1 cellular context compared by ENCODE assay signal in the genomic region with DNA sequence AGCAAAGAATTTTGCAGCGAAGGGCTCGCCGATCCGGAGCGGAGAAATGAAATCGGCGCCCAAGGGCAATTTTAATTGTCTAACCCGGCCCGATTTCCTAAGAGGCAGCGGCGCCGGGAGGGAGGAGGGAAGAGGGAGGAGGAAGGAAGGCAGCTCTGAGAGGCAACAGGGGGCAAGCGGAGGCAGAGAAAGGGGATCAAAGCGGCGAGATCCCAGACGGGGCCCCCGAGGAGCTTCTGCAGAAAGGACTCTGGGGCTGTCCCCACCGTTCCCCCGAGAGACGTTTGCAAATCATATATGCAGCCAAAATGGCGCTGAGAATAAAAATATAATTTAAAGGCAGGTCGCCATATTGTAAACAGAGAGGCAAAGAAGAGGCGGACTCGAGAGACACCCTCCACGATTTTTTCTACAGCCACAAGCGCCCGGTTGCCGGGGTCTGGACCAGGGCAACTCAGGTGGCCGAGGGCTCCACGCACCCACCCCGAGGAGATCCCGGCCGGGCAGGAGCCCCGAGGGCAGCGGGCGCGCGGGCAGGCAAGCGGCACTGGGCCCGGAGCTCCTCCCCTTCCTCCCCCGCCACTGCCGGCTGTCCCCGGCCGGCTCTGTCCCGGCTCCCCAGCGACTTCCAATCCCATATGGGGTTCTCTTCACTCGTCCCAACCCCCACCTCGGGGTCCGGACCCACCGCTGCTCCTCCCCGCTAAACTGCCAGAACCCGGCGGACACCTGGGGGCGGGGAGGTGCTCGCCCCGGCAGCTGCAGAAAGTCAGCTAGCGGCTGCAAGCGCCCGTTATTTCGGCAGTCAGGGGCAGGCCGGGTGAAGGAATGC.
TF ChIP-seq lines count a peak whose summit lies in the region.

No MANE protein-coding gene starts in this region.

TF ChIP-seq in HepG2, 621 proteins besides CTCF, POLR2A, EP300 and RAD21 (continues in another document):
- TF ChIP-seq ZNF709 (CRISPR knock-in tag; IDR thresholded peaks at IDR 0.05) = no peak
- no peak for TF ChIP-seq SAFB2 (CRISPR knock-in tag; IDR thresholded peaks at IDR 0.05; ENCODE audit: borderline replicate concordance, low read depth)
- TF ChIP-seq, protein P1, sequence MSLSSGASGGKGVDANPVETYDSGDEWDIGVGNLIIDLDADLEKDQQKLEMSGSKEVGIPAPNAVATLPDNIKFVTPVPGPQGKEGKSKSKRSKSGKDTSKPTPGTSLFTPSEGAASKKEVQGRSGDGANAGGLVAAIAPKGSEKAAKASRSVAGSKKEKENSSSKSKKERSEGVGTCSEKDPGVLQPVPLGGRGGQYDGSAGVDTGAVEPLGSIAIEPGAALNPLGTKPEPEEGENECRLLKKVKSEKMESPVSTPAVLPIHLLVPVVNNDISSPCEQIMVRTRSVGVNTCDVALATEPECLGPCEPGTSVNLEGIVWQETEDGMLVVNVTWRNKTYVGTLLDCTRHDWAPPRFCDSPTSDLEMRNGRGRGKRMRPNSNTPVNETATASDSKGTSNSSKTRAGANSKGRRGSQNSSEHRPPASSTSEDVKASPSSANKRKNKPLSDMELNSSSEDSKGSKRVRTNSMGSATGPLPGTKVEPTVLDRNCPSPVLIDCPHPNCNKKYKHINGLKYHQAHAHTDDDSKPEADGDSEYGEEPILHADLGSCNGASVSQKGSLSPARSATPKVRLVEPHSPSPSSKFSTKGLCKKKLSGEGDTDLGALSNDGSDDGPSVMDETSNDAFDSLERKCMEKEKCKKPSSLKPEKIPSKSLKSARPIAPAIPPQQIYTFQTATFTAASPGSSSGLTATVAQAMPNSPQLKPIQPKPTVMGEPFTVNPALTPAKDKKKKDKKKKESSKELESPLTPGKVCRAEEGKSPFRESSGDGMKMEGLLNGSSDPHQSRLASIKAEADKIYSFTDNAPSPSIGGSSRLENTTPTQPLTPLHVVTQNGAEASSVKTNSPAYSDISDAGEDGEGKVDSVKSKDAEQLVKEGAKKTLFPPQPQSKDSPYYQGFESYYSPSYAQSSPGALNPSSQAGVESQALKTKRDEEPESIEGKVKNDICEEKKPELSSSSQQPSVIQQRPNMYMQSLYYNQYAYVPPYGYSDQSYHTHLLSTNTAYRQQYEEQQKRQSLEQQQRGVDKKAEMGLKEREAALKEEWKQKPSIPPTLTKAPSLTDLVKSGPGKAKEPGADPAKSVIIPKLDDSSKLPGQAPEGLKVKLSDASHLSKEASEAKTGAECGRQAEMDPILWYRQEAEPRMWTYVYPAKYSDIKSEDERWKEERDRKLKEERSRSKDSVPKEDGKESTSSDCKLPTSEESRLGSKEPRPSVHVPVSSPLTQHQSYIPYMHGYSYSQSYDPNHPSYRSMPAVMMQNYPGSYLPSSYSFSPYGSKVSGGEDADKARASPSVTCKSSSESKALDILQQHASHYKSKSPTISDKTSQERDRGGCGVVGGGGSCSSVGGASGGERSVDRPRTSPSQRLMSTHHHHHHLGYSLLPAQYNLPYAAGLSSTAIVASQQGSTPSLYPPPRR (CRISPR knock-in tag; IDR thresholded peaks at IDR 0.05; ENCODE audit: borderline replicate concordance) = no peak
- no peak for TF ChIP-seq MIXL1 (CRISPR knock-in tag; IDR thresholded peaks at IDR 0.05)
- TF ChIP-seq, protein P2, sequence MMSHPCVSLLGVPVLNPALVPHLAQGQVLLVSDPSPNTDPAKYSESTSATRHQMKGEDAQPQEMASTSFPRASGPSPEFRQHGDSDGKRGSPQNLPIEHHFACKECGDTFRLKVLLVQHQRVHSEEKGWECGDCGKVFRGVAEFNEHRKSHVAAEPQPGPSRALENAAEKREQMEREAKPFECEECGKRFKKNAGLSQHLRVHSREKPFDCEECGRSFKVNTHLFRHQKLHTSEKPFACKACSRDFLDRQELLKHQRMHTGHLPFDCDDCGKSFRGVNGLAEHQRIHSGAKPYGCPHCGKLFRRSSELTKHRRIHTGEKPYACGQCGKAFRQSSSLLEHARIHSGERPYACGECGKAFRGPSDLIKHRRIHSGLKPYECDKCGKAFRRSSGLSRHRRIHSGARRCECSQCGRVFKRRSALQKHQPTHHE (CRISPR knock-in tag; IDR thresholded peaks at IDR 0.05; ENCODE audit: borderline replicate concordance) = peak; percentile 26; the same call in 1 of the 2 replicates
- peak; percentile 53; the same call in 1 of the 2 replicates for TF ChIP-seq MXD1 (CRISPR knock-in tag; IDR thresholded peaks at IDR 0.05)
- TF ChIP-seq PHF8 (CRISPR knock-in tag; IDR thresholded peaks at IDR 0.05) = peak; percentile 62
- TF ChIP-seq MAZ (IDR thresholded peaks at IDR 0.05; ENCODE audit: borderline replicate concordance, low read depth, low read length) = peak; percentile 44; the same call in 1 of the 2 replicates
- TF ChIP-seq MAZ (CRISPR knock-in tag; IDR thresholded peaks at IDR 0.05; ENCODE audit: low read depth) = no peak; the same call in 1 of the 2 replicates
- TF ChIP-seq NFYB (CRISPR knock-in tag; IDR thresholded peaks at IDR 0.05) = no peak
- TF ChIP-seq, protein P3, sequence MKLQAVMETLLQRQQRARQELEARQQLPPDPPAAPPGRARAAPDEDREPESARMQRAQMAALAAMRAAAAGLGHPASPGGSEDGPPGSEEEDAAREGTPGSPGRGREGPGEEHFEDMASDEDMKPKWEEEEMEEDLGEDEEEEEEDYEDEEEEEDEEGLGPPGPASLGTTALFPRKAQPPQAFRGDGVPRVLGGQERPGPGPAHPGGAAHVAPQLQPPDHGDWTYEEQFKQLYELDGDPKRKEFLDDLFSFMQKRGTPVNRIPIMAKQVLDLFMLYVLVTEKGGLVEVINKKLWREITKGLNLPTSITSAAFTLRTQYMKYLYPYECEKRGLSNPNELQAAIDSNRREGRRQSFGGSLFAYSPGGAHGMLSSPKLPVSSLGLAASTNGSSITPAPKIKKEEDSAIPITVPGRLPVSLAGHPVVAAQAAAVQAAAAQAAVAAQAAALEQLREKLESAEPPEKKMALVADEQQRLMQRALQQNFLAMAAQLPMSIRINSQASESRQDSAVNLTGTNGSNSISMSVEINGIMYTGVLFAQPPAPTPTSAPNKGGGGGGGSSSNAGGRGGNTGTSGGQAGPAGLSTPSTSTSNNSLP (IDR thresholded peaks at IDR 0.05; ENCODE audit: low read depth, low read length) = no peak; the same call in 1 of the 2 replicates
- TF ChIP-seq KAT8 (CRISPR knock-in tag; IDR thresholded peaks at IDR 0.05) = 0 out of 2 replicates have a peak, but pooled peaks have one; percentile 25
- TF ChIP-seq HOXA5 (CRISPR knock-in tag; IDR thresholded peaks at IDR 0.05) = peak; percentile 59; the same call in 1 of the 2 replicates
- peak; percentile 56 for TF ChIP-seq HNRNPLL (IDR thresholded peaks at IDR 0.05; ENCODE audit: low read depth, low read length, poor library complexity, severe bottlenecking)
- peak; percentile 22; the same call in 1 of the 2 replicates for TF ChIP-seq KDM2A (CRISPR knock-in tag; IDR thresholded peaks at IDR 0.05; ENCODE audit: borderline replicate concordance, low read depth)
- TF ChIP-seq ZSCAN9 (CRISPR knock-in tag; IDR thresholded peaks at IDR 0.05; ENCODE audit: borderline replicate concordance) = 0 out of 2 replicates have a peak, but pooled peaks have one; percentile 22
- TF ChIP-seq ZFP36L1 (CRISPR knock-in tag; IDR thresholded peaks at IDR 0.05) = no peak
- no peak for TF ChIP-seq IKZF4 (CRISPR knock-in tag; IDR thresholded peaks at IDR 0.05; ENCODE audit: borderline replicate concordance, low read depth, not compliant biosample characterization)
- TF ChIP-seq ZNF441 (CRISPR knock-in tag; IDR thresholded peaks at IDR 0.05; ENCODE audit: borderline replicate concordance) = 0 out of 2 replicates have a peak, but pooled peaks have one; percentile 49
- TF ChIP-seq, protein P4, sequence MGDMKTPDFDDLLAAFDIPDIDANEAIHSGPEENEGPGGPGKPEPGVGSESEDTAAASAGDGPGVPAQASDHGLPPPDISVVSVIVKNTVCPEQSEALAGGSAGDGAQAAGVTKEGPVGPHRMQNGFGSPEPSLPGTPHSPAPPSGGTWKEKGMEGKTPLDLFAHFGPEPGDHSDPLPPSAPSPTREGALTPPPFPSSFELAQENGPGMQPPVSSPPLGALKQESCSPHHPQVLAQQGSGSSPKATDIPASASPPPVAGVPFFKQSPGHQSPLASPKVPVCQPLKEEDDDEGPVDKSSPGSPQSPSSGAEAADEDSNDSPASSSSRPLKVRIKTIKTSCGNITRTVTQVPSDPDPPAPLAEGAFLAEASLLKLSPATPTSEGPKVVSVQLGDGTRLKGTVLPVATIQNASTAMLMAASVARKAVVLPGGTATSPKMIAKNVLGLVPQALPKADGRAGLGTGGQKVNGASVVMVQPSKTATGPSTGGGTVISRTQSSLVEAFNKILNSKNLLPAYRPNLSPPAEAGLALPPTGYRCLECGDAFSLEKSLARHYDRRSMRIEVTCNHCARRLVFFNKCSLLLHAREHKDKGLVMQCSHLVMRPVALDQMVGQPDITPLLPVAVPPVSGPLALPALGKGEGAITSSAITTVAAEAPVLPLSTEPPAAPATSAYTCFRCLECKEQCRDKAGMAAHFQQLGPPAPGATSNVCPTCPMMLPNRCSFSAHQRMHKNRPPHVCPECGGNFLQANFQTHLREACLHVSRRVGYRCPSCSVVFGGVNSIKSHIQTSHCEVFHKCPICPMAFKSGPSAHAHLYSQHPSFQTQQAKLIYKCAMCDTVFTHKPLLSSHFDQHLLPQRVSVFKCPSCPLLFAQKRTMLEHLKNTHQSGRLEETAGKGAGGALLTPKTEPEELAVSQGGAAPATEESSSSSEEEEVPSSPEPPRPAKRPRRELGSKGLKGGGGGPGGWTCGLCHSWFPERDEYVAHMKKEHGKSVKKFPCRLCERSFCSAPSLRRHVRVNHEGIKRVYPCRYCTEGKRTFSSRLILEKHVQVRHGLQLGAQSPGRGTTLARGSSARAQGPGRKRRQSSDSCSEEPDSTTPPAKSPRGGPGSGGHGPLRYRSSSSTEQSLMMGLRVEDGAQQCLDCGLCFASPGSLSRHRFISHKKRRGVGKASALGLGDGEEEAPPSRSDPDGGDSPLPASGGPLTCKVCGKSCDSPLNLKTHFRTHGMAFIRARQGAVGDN (CRISPR knock-in tag; IDR thresholded peaks at IDR 0.05) = peak; percentile 38; the same call in 1 of the 2 replicates
- TF ChIP-seq RBFOX2 (IDR thresholded peaks at IDR 0.05; ENCODE audit: low read depth, low read length) = peak; percentile 83
- TF ChIP-seq ZMYM3 (CRISPR knock-in tag; IDR thresholded peaks at IDR 0.05) = no peak
- TF ChIP-seq ZNF563 (CRISPR knock-in tag; IDR thresholded peaks at IDR 0.05) = peak; percentile 46; the same call in 1 of the 2 replicates
- 0 out of 2 replicates have a peak, but pooled peaks have one; percentile 4 for TF ChIP-seq ZNF556 (CRISPR knock-in tag; IDR thresholded peaks at IDR 0.05; ENCODE audit: borderline replicate concordance)
- TF ChIP-seq, protein P5, sequence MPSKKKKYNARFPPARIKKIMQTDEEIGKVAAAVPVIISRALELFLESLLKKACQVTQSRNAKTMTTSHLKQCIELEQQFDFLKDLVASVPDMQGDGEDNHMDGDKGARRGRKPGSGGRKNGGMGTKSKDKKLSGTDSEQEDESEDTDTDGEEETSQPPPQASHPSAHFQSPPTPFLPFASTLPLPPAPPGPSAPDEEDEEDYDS (CRISPR knock-in tag; IDR thresholded peaks at IDR 0.05) = no peak
- TF ChIP-seq ZNF138 (CRISPR knock-in tag; IDR thresholded peaks at IDR 0.05; ENCODE audit: low read depth) = no peak; the same call in 1 of the 2 replicates
- peak; percentile 52; the same call in 1 of the 2 replicates for TF ChIP-seq ZNF776 (CRISPR knock-in tag; IDR thresholded peaks at IDR 0.05)
- 0 out of 2 replicates have a peak, but pooled peaks have one; percentile 29 for TF ChIP-seq ZNF800 (CRISPR knock-in tag; IDR thresholded peaks at IDR 0.05)
- TF ChIP-seq, protein P6, sequence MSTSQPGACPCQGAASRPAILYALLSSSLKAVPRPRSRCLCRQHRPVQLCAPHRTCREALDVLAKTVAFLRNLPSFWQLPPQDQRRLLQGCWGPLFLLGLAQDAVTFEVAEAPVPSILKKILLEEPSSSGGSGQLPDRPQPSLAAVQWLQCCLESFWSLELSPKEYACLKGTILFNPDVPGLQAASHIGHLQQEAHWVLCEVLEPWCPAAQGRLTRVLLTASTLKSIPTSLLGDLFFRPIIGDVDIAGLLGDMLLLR (CRISPR knock-in tag; IDR thresholded peaks at IDR 0.05) = no peak
- TF ChIP-seq RFXAP (CRISPR knock-in tag; IDR thresholded peaks at IDR 0.05; ENCODE audit: borderline replicate concordance) = 0 out of 2 replicates have a peak, but pooled peaks have one; percentile 42
- no peak for TF ChIP-seq DDIT3 (CRISPR knock-in tag; IDR thresholded peaks at IDR 0.05)
- 0 out of 2 replicates have a peak, but pooled peaks have one; percentile 30 for TF ChIP-seq HES4 (CRISPR knock-in tag; IDR thresholded peaks at IDR 0.05; ENCODE audit: borderline replicate concordance)
